In genomic region chr3:10498271-10498670, GRCh38 we compare ENCODE assay signal across 32 cellular contexts. TPM values are rescaled to one million over a fixed set of nuclear protein-coding genes. Genes with fewer than 3 reads are reported as not detected.
"Had no signal": no experiment of that assay in that cellular context is flagged by ENCODE, and none has a peak within 500 bp of the region (broad histone marks: within the 10 kb centered on the region; RNA-seq: fewer than 3 reads in every experiment).

No MANE protein-coding gene starts in this region.

- H3K27ac ChIP-seq: PC-9, SJSA1 had no signal

- H3K9ac ChIP-seq: SK-N-SH had no signal

- H3K4me1 ChIP-seq: SJSA1 had no signal

- H3K4me1 Mint-ChIP-seq: activated CD4-positive, alpha-beta T cell treated with anti-CD3 and anti-CD28 coated beads for 36 hours; activated CD4-positive, alpha-beta T cell treated with anti-CD3 and anti-CD28 coated beads, Interleukin-2, amount 10 ng/mL, durations not matched to agents 7 days and 5 days; activated naive CD8-positive, alpha-beta T cell treated with anti-CD3 and anti-CD28 coated beads, Interleukin-2, amount 50 U/mL, for 24 hours had no signal

- H3K9me3 Mint-ChIP-seq: activated CD4-positive, alpha-beta T cell treated with anti-CD3 and anti-CD28 coated beads, Interleukin-2, amount 10 ng/mL, durations not matched to agents 7 days and 5 days; activated naive CD4-positive, alpha-beta T cell treated with anti-CD3 and anti-CD28 coated beads, Interleukin-2, amount 10 ng/mL, durations not matched to agents 7 days and 5 days; activated naive CD8-positive, alpha-beta T cell treated with anti-CD3 and anti-CD28 coated beads, Interleukin-2, amount 50 U/mL, for 24 hours; T-helper 1 cell treated with Interleukin-12 subunit alpha and Interleukin-12 subunit beta and Interleukin-4 antibody, amounts not matched to agents 30 μg/mL and 1 μg/mL, for 36 hours; T-helper 2 cell treated with Interferon-gamma antibody and Interleukin-4, amounts not matched to agents 5 μg/mL and 100 μg/mL, for 36 hours had no signal

- H3K4me3 Mint-ChIP-seq: activated CD4-positive, alpha-beta T cell treated with anti-CD3 and anti-CD28 coated beads for 36 hours; activated CD4-positive, alpha-beta T cell treated with anti-CD3 and anti-CD28 coated beads, Interleukin-2, amount 10 ng/mL, durations not matched to agents 7 days and 5 days; activated CD8-positive, alpha-beta T cell treated with anti-CD3 and anti-CD28 coated beads, Interleukin-2, amount 10 ng/mL, durations not matched to agents 7 days and 5 days; activated naive CD4-positive, alpha-beta T cell treated with anti-CD3 and anti-CD28 coated beads, Interleukin-2, amount 10 ng/mL, durations not matched to agents 7 days and 5 days; activated naive CD8-positive, alpha-beta T cell; activated naive CD8-positive, alpha-beta T cell treated with anti-CD3 and anti-CD28 coated beads, Interleukin-2, amount 50 U/mL, for 24 hours; brain; T-helper 1 cell treated with Interleukin-12 subunit alpha and Interleukin-12 subunit beta and Interleukin-4 antibody, amounts not matched to agents 30 μg/mL and 1 μg/mL, for 36 hours; T-helper 2 cell treated with Interferon-gamma antibody and Interleukin-4, amounts not matched to agents 5 μg/mL and 100 μg/mL, for 36 hours had no signal

- H3K9me3 ChIP-seq: SJSA1, SK-N-SH had no signal

- H3K27me3 Mint-ChIP-seq: activated CD4-positive, alpha-beta T cell treated with anti-CD3 and anti-CD28 coated beads for 36 hours had no signal

- H2AFZ ChIP-seq: PC-9 had no signal

- H3K27ac Mint-ChIP-seq: activated CD4-positive, alpha-beta T cell treated with anti-CD3 and anti-CD28 coated beads for 36 hours; activated CD4-positive, alpha-beta T cell treated with anti-CD3 and anti-CD28 coated beads, Interleukin-2, amount 10 ng/mL, durations not matched to agents 7 days and 5 days; activated CD8-positive, alpha-beta T cell treated with anti-CD3 and anti-CD28 coated beads, Interleukin-2, amount 10 ng/mL, durations not matched to agents 7 days and 5 days; activated naive CD4-positive, alpha-beta T cell treated with anti-CD3 and anti-CD28 coated beads, Interleukin-2, amount 10 ng/mL, durations not matched to agents 7 days and 5 days; activated naive CD8-positive, alpha-beta T cell; activated naive CD8-positive, alpha-beta T cell treated with anti-CD3 and anti-CD28 coated beads, Interleukin-2, amount 50 U/mL, for 24 hours; T-helper 1 cell treated with Interleukin-12 subunit alpha and Interleukin-12 subunit beta and Interleukin-4 antibody, amounts not matched to agents 30 μg/mL and 1 μg/mL, for 36 hours; T-helper 2 cell treated with Interferon-gamma antibody and Interleukin-4, amounts not matched to agents 5 μg/mL and 100 μg/mL, for 36 hours had no signal

- H3K4me3 ChIP-seq: PC-9, SJSA1 had no signal

- H3K36me3 Mint-ChIP-seq: activated naive CD4-positive, alpha-beta T cell treated with anti-CD3 and anti-CD28 coated beads, Interleukin-2, amount 10 ng/mL, durations not matched to agents 7 days and 5 days; activated naive CD8-positive, alpha-beta T cell; brain had no signal

- DNase-seq: activated CD4-positive, alpha-beta T cell treated with anti-CD3 and anti-CD28 coated beads for 36 hours; activated CD4-positive, alpha-beta T cell treated with anti-CD3 and anti-CD28 coated beads, Interleukin-2, amount 10 ng/mL, durations not matched to agents 7 days and 5 days; activated CD4-positive, alpha-beta T cell treated with anti-CD3 and anti-CD28 coated beads, Interleukin-2, amount 50 U/mL, for 48 hours; activated CD8-positive, alpha-beta T cell treated with anti-CD3 and anti-CD28 coated beads, Interleukin-2, amount 10 ng/mL, durations not matched to agents 7 days and 5 days; activated effector memory CD4-positive, alpha-beta T cell treated with Interleukin-2 at 50 U/mL for 16 hours; activated naive CD4-positive, alpha-beta T cell treated with anti-CD3 and anti-CD28 coated beads, Interleukin-2, amount 10 ng/mL, durations not matched to agents 7 days and 5 days; activated naive CD8-positive, alpha-beta T cell treated with anti-CD3 and anti-CD28 coated beads, Interleukin-2, amount 50 U/mL, for 24 hours; activated T-cell treated with anti-CD3 and anti-CD28 coated beads for 4 hours; activated T-cell treated with anti-CD3 and anti-CD28 coated beads, Interleukin-2, amount 50 U/mL, for 48 hours; caudate nucleus; cerebellar nuclear complex; NCI-H1092 treated with DMSO at 0.1 percent for 48 hours; NCI-H1417; NCI-H146; NCI-H187; NCI-H2029 treated with DMSO at 0.1 percent for 48 hours; NCI-H2107; NCI-H2171; NCI-H510A; NCI-H526; NCI-H748 treated with DMSO at 0.1 percent for 48 hours; NK-92 treated with Interleukin-12 subunit alpha and Interleukin-12 subunit beta, amount 100 ng/mL, for 24 hours; PC-9; SHP77 treated with DMSO at 0.1 percent for 48 hours; SK-N-SH had no signal

- H3K4me2 ChIP-seq: PC-9, SK-N-SH had no signal

- H3K36me3 ChIP-seq: SJSA1 had no signal

- ATAC-seq: activated CD4-positive, alpha-beta T cell treated with anti-CD3 and anti-CD28 coated beads for 36 hours; activated CD8-positive, alpha-beta T cell treated with anti-CD3 and anti-CD28 coated beads, Interleukin-2, amount 10 ng/mL, durations not matched to agents 7 days and 5 days; activated naive CD8-positive, alpha-beta T cell treated with anti-CD3 and anti-CD28 coated beads, Interleukin-2, amount 50 U/mL, for 24 hours had no signal

RNA-seq across cellular contexts. Expression of gene ATP2B2, which starts 7.1 kb away (rescaled TPM):
- total RNA-seq: activated CD4-positive, alpha-beta T cell treated with anti-CD3 and anti-CD28 coated beads, Interleukin-2, amount 10 ng/mL, durations not matched to agents 7 days and 5 days; activated CD8-positive, alpha-beta T cell treated with anti-CD3 and anti-CD28 coated beads, Interleukin-2, amount 10 ng/mL, durations not matched to agents 7 days and 5 days; bronchial epithelial cell; M059J; PC-9; SJSA1 had no signal
